Comparison of ENCODE assay signal across 8 cellular contexts in the genomic region with DNA sequence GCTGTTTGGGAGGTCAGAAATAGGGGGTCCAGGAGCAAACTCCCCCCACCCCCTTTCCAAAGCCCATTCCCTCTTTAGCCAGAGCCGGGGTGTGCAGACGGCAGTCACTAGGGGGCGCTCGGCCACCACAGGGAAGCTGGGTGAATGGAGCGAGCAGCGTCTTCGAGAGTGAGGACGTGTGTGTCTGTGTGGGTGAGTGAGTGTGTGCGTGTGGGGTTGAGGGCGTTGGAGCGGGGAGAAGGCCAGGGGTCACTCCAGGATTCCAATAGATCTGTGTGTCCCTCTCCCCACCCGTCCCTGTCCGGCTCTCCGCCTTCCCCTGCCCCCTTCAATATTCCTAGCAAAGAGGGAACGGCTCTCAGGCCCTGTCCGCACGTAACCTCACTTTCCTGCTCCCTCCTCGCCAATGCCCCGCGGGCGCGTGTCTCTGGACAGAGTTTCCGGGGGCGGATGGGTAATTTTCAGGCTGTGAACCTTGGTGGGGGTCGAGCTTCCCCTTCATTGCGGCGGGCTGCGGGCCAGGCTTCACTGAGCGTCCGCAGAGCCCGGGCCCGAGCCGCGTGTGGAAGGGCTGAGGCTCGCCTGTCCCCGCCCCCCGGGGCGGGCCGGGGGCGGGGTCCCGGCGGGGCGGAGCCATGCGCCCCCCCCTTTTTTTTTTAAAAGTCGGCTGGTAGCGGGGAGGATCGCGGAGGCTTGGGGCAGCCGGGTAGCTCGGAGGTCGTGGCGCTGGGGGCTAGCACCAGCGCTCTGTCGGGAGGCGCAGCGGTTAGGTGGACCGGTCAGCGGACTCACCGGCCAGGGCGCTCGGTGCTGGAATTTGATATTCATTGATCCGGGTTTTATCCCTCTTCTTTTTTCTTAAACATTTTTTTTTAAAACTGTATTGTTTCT. TPM values are rescaled to one million over a fixed set of nuclear protein-coding genes. Genes with fewer than 3 reads are reported as not detected.
A peak's percentile ranks its signal among the peaks of the same experiment; 100 is the strongest.
DNase-seq lines count a peak whose midpoint lies in the region; ATAC-seq lines count a peak whose summit lies in the region.

A gene (plus strand): TSS at position 686 of the 891 bp plus-strand sequence.

- ATAC-seq in GM19043 (IDR thresholded peaks at IDR 0.05; ENCODE audit: low read depth, unreplicated experiment): peak; percentile 43
- peak; percentile 62 for ATAC-seq in HG03432 (IDR thresholded peaks at IDR 0.05; ENCODE audit: unreplicated experiment)
- ATAC-seq in left colon: peak; percentile 58

- intact Hi-C loops in left colon (cut with DNase I, micrococcal nuclease): loop anchor here (5.0 to 10.0 kb wide), 2 partner anchors 308 to 315 kb away; no protein-coding TSS in a partner anchor

- peak; percentile 94 for DNase-seq in Ammon's horn (ENCODE audit: low spot score)
- DNase-seq in NCI-H510A treated with DMSO at 0.1 percent for 48 hours (lab: John Stamatoyannopoulos, UW): peak; percentile 88
- peak; percentile 89 to 91 for DNase-seq in activated CD4-positive, alpha-beta T cell treated with anti-CD3 and anti-CD28 coated beads for 4 hours
- DNase-seq in left colon: peak; percentile 85 to 95
- peak; percentile 94 to 95 for DNase-seq in stimulated activated CD4-positive, alpha-beta T cell treated with anti-CD3 and anti-CD28 coated beads, Interleukin-2, amount 100 ng/mL, for 24 hours

- peak within 1 kb of the TSS; percentile 47 for H3K27ac ChIP-seq in cingulate gyrus (ENCODE audit: low read depth, low read length)

RNA-seq across cellular contexts. Expression of the gene that starts here (rescaled TPM):
- 100 to 1,000 TPM; 107 to 110 TPM for total RNA-seq in left colon

Comparison
In these comparisons a context has a peak if more than half of its experiments do, and no peak if none do; other contexts are left out.
1. Peak in every context shown above with its lines: DNase-seq, ATAC-seq and H3K27ac ChIP-seq.